In genomic region chr3:56879453-56880224, GRCh38 we compare ENCODE assay signal across 11 cellular contexts.
DNase-seq lines count a peak whose midpoint lies in the region; ATAC-seq, FAIRE-seq and TF ChIP-seq lines count a peak whose summit lies in the region.
"Had no signal": no experiment of that assay in that cellular context is flagged by ENCODE, and none has a peak within 500 bp of the region (broad histone marks: within the 10 kb centered on the region; RNA-seq: fewer than 3 reads in every experiment).

No MANE protein-coding gene starts in this region.

- peaks cover 55% of the 10 kb centered on the region for H3K4me1 Mint-ChIP-seq in T-helper 1 cell treated with Interleukin-12 subunit alpha and Interleukin-12 subunit beta and Interleukin-4 antibody, amounts not matched to agents 30 μg/mL and 1 μg/mL, for 36 hours (ENCODE audit: low read depth)

- peaks cover 15% of the 10 kb centered on the region for H3K36me3 Mint-ChIP-seq in T-helper 1 cell treated with Interleukin-12 subunit alpha and Interleukin-12 subunit beta and Interleukin-4 antibody, amounts not matched to agents 30 μg/mL and 1 μg/mL, for 36 hours (ENCODE audit: low read depth)

- H3K4me3 Mint-ChIP-seq in T-helper 1 cell treated with Interleukin-12 subunit alpha and Interleukin-12 subunit beta and Interleukin-4 antibody, amounts not matched to agents 30 μg/mL and 1 μg/mL, for 36 hours, result no peak overlapping the region

- DNase-seq in T-helper 1 cell (no peak), HT1080 (ENCODE audit: low read depth) (peak; percentile 74), bronchial epithelial cell (ENCODE audit: low read depth) (peak; percentile 50), myocyte (ENCODE audit: low read depth) (peak; percentile 41), NCI-H69 (lab: John Stamatoyannopoulos, UW) (no peak), NCI-H82 treated with DMSO at 0.1 percent for 48 hours (lab: John Stamatoyannopoulos, UW; ENCODE audit: unreplicated experiment) (no peak)
- DNase-seq: activated CD4-positive, alpha-beta T cell treated with anti-CD3 and anti-CD28 coated beads, Interleukin-2, amount 50 U/mL, for 1 hour; NCI-H524 treated with DMSO at 0.1 percent for 48 hours had no signal

- no peak for FAIRE-seq in bronchial epithelial cell (lab: Jason Lieb, UNC)

- no peaks in the 10 kb centered on the region for H3K36me3 ChIP-seq in bronchial epithelial cell (ENCODE audit: control insufficient read depth, insufficient read depth, low read length)
- H3K36me3 ChIP-seq: SJSA1 had no signal

- H3K9me3 Mint-ChIP-seq in T-helper 1 cell treated with Interleukin-12 subunit alpha and Interleukin-12 subunit beta and Interleukin-4 antibody, amounts not matched to agents 30 μg/mL and 1 μg/mL, for 36 hours, result no peaks in the 10 kb centered on the region

- no peak overlapping the region for H3K4me3 ChIP-seq in bronchial epithelial cell (ENCODE audit: low read depth, low read length)
- H3K4me3 ChIP-seq: SJSA1 had no signal

- no peaks in the 10 kb centered on the region for H3K27me3 Mint-ChIP-seq in T-helper 1 cell treated with Interleukin-12 subunit alpha and Interleukin-12 subunit beta and Interleukin-4 antibody, amounts not matched to agents 30 μg/mL and 1 μg/mL, for 36 hours (ENCODE audit: low read depth)

- peak overlapping the region; percentile 53 for H3K27ac Mint-ChIP-seq in T-helper 1 cell treated with Interleukin-12 subunit alpha and Interleukin-12 subunit beta and Interleukin-4 antibody, amounts not matched to agents 30 μg/mL and 1 μg/mL, for 36 hours

- H3K27me3 ChIP-seq in bronchial epithelial cell (ENCODE audit: control insufficient read depth, insufficient read depth, low read length), result no peaks in the 10 kb centered on the region
- H3K27me3 ChIP-seq: SJSA1 had no signal

- no peak for ATAC-seq in GM21786 (IDR thresholded peaks at IDR 0.05; ENCODE audit: unreplicated experiment)

- TF ChIP-seq CTCF in bronchial epithelial cell (IDR thresholded peaks at IDR 0.05; ENCODE audit: insufficient read depth, low read length, severe bottlenecking), result no peak

Comparison
In these comparisons a context has a peak if more than half of its experiments do, and no peak if none do; other contexts are left out.
1. DNase-seq: peak in HT1080 (single experiment), bronchial epithelial cell (single experiment) and myocyte (single experiment); none in T-helper 1 cell (0 of 5), NCI-H69 (single experiment) and NCI-H82 treated with DMSO at 0.1 percent for 48 hours (single experiment).